In genomic region chr12:132216354-132216987, GRCh38 we compare ENCODE assay signal across 18 cellular contexts.
"Had no signal": no experiment of that assay in that cellular context is flagged by ENCODE, and none has a peak within 500 bp of the region (broad histone marks: within the 10 kb centered on the region; RNA-seq: fewer than 3 reads in every experiment).

No MANE protein-coding gene starts in this region.

- H3K4me3 Mint-ChIP-seq: activated naive CD4-positive, alpha-beta T cell treated with anti-CD3 and anti-CD28 coated beads, Interleukin-2, amount 50 U/mL, for 24 hours; nephron progenitor cell; stimulated activated effector memory CD8-positive, alpha-beta T cell treated with anti-CD3 and anti-CD28 coated beads, Interleukin-12 subunit alpha, Interleukin-12 subunit beta, amount 100 ng/mL, for 72 hours; type B pancreatic cell; WTC11 had no signal

- H3K27me3 Mint-ChIP-seq: activated naive CD4-positive, alpha-beta T cell treated with anti-CD3 and anti-CD28 coated beads, Interleukin-2, amount 50 U/mL, for 24 hours had no signal

- H3K79me2 ChIP-seq: parathyroid adenoma had no signal

- H3K36me3 ChIP-seq: left ventricle myocardium inferior, stomach had no signal

- H3K27ac ChIP-seq: left ventricle myocardium inferior, parathyroid adenoma, stomach, testis had no signal

- ATAC-seq: mucosa of descending colon; sciatic nerve; stimulated activated effector memory CD8-positive, alpha-beta T cell treated with anti-CD3 and anti-CD28 coated beads, Interleukin-12 subunit alpha, Interleukin-12 subunit beta, amount 100 ng/mL, for 72 hours; WTC11 had no signal

- H3K4me1 ChIP-seq: left ventricle myocardium inferior, stomach, testis had no signal

- H3K9ac ChIP-seq: parathyroid adenoma had no signal

- H2AFZ ChIP-seq: parathyroid adenoma had no signal

- H3K27ac Mint-ChIP-seq: nephron progenitor cell; stimulated activated effector memory CD8-positive, alpha-beta T cell treated with anti-CD3 and anti-CD28 coated beads, Interleukin-12 subunit alpha, Interleukin-12 subunit beta, amount 100 ng/mL, for 72 hours; type B pancreatic cell; WTC11 had no signal

- DNase-seq: activated gamma-delta T cell treated with Interleukin-2 at 50 U/mL for 16 hours; activated T-cell treated with anti-CD3 and anti-CD28 coated beads, Interleukin-2, amount 50 U/mL, for 1 hour; cerebellar nuclear complex; cortex of kidney; left ventricle myocardium inferior; mucosa of descending colon; nephron progenitor cell; small intestine; stimulated activated CD4-positive, alpha-beta T cell treated with anti-CD3 and anti-CD28 coated beads, Interleukin-2, amount 100 ng/mL, for 24 hours; stomach; T-helper 9 cell; testis had no signal

- H3K4me3 ChIP-seq: left ventricle myocardium inferior, mucosa of descending colon, stomach, testis had no signal

- H3K27me3 ChIP-seq: testis had no signal

- H3K9me3 ChIP-seq: mucosa of descending colon, stomach, testis had no signal

- H3K4me1 Mint-ChIP-seq: WTC11 had no signal

- H3K9me3 Mint-ChIP-seq: activated naive CD4-positive, alpha-beta T cell treated with anti-CD3 and anti-CD28 coated beads, Interleukin-2, amount 50 U/mL, for 24 hours; type B pancreatic cell had no signal
